Comparison of ENCODE assay signal across 22 cellular contexts in the genomic region with DNA sequence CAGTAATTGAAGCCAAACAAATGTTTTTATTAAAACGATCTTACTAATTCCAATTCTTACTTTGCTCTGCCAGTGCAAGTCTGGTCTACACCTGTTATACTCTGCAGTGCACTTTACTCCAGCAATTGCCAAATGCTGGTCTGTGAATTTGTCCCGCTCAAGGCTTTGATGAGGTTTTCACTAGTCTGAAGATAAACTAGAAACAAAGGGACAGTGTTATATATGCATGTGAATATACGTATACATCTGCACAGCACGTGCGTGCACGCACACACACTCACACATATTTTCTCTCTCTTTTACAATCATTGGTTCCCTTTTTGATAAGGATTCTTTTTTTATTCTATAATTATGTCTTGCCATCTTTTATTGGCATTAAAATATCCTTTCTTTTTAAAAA.
A peak's percentile ranks its signal among the peaks of the same experiment; 100 is the strongest.
DNase-seq lines count a peak whose midpoint lies in the region; ATAC-seq, FAIRE-seq and TF ChIP-seq lines count a peak whose summit lies in the region.
"Had no signal": no experiment of that assay in that cellular context is flagged by ENCODE, and none has a peak within 500 bp of the region (broad histone marks: within the 10 kb centered on the region; RNA-seq: fewer than 3 reads in every experiment).

No MANE protein-coding gene starts in this region.

- ATAC-seq in HG03469 (IDR thresholded peaks at IDR 0.05; ENCODE audit: unreplicated experiment), result no peak
- ATAC-seq: GM12878 had no signal

- H2BK15ac ChIP-seq in mesendoderm (replicated peaks; ENCODE audit: low read depth), result no peak overlapping the region

- no peaks in the 10 kb centered on the region for H3K4me1 ChIP-seq in mesendoderm (ENCODE audit: control insufficient read depth, low read depth, low read length)

- H3K36me3 Mint-ChIP-seq in endothelial cell (ENCODE audit: low read depth, unreplicated experiment), result no peaks in the 10 kb centered on the region
- H3K36me3 Mint-ChIP-seq: CD4-positive, CD25-positive, alpha-beta regulatory T cell; CD8-positive, alpha-beta memory T cell had no signal

- H3K4me2 ChIP-seq in mesendoderm (ENCODE audit: low read length), result no peak overlapping the region

- no peak overlapping the region for H3K4ac ChIP-seq in mesendoderm (ENCODE audit: low read depth, low read length)

- H2BK120ac ChIP-seq in mesendoderm (ENCODE audit: low read depth, low read length), result no peak overlapping the region

- no peak overlapping the region for H2BK5ac ChIP-seq in mesendoderm (ENCODE audit: low read length)

- TF ChIP-seq CTCF in endothelial cell (IDR thresholded peaks at IDR 0.05; ENCODE audit: unreplicated experiment), result no peak

- H3K9ac ChIP-seq in SK-N-MC (ENCODE audit: insufficient read length) (no peak overlapping the region), mesendoderm (ENCODE audit: low read length) (no peak overlapping the region)

- peak overlapping the region; percentile 88 for H3K27ac Mint-ChIP-seq in endothelial cell (ENCODE audit: unreplicated experiment)
- H3K27ac Mint-ChIP-seq: CD4-positive, CD25-positive, alpha-beta regulatory T cell; CD8-positive, alpha-beta memory T cell; H9 had no signal

- no peaks in the 10 kb centered on the region for H3K9me3 ChIP-seq in SK-N-MC (ENCODE audit: low read depth, low read length)
- H3K9me3 ChIP-seq: BE2C had no signal

- H4K5ac ChIP-seq in mesendoderm (ENCODE audit: low read length), result no peak overlapping the region

- H2AK5ac ChIP-seq in mesendoderm (ENCODE audit: low read length), result no peak overlapping the region

- H3K56ac ChIP-seq in mesendoderm (ENCODE audit: low read length), result no peak overlapping the region

- peak overlapping the region; percentile 5 for H4K8ac ChIP-seq in mesendoderm (ENCODE audit: low read depth, low read length)

- H3K18ac ChIP-seq in mesendoderm (ENCODE audit: low read length), result no peak overlapping the region

- H3K36me3 ChIP-seq in SK-N-MC (ENCODE audit: insufficient read depth, low read length), result no peaks in the 10 kb centered on the region
- no peaks in the 10 kb centered on the region for H3K36me3 ChIP-seq in mesendoderm (ENCODE audit: control insufficient read depth, insufficient read depth, low read length)
- H3K36me3 ChIP-seq: BE2C had no signal

- H3K9me3 Mint-ChIP-seq in endothelial cell (ENCODE audit: unreplicated experiment), result no peaks in the 10 kb centered on the region
- H3K9me3 Mint-ChIP-seq: CD8-positive, alpha-beta memory T cell; H9 had no signal

- WGBS in mesendoderm (ENCODE audit: extremely low coverage, insufficient coverage, low lambda C conversion rate), result no CpG with 5 or more reads among the region's 6 CpGs

- H3K4me3 ChIP-seq in SK-N-MC, result peak overlapping the region; percentile 49
- no peak overlapping the region for H3K4me3 ChIP-seq in mesendoderm (ENCODE audit: low read length)
- H3K4me3 ChIP-seq: GM12878 had no signal

- no peaks in the 10 kb centered on the region for H3K27me3 ChIP-seq in mesendoderm (ENCODE audit: insufficient read depth, low read length, poor library complexity)
- H3K27me3 ChIP-seq: BE2C had no signal

- H3K27ac ChIP-seq in SK-N-MC, result no peak overlapping the region
- no peak overlapping the region for H3K27ac ChIP-seq in mesendoderm (ENCODE audit: low read depth, low read length)
- H3K27ac ChIP-seq: HL-60 had no signal

- H3K4me1 Mint-ChIP-seq in endothelial cell (ENCODE audit: unreplicated experiment), result peaks cover 41% of the 10 kb centered on the region
- H3K4me1 Mint-ChIP-seq: CD4-positive, CD25-positive, alpha-beta regulatory T cell; CD8-positive, alpha-beta memory T cell had no signal

- DNase-seq in SK-N-MC (ENCODE audit: low read depth, low spot score) (no peak), endothelial cell (ENCODE audit: low spot score) (no peak), mesendoderm (no peak), middle frontal gyrus (ENCODE audit: extremely low spot score, low spot score) (no peak), urothelium cell line (ENCODE audit: low spot score) (no peak)
- DNase-seq: ACHN; BE2C; C1 segment of cervical spinal cord; CD4-positive, CD25-positive, alpha-beta regulatory T cell; CD8-positive, alpha-beta memory T cell; COR-L47; DMS 273 treated with DMSO at 0.1 percent for 48 hours; DMS53; DND-41; EL; H9; IMR-90 had no signal

- H3K79me1 ChIP-seq in mesendoderm (ENCODE audit: low read length), result no peaks in the 10 kb centered on the region

- no peaks in the 10 kb centered on the region for H3K79me2 ChIP-seq in mesendoderm (ENCODE audit: control insufficient read depth, insufficient read depth, low read length)

- no peak overlapping the region for H3K23ac ChIP-seq in mesendoderm (ENCODE audit: low read length)

- no peaks in the 10 kb centered on the region for H3K27me3 Mint-ChIP-seq in endothelial cell (ENCODE audit: unreplicated experiment)
- H3K27me3 Mint-ChIP-seq: CD4-positive, CD25-positive, alpha-beta regulatory T cell had no signal

- no peak for FAIRE-seq in urothelium cell line (lab: Jason Lieb, UNC)
- FAIRE-seq: A204.1, GM12878, H1 had no signal

- H3K4me3 Mint-ChIP-seq in endothelial cell (ENCODE audit: unreplicated experiment), result no peak overlapping the region
- H3K4me3 Mint-ChIP-seq: CD4-positive, CD25-positive, alpha-beta regulatory T cell; CD8-positive, alpha-beta memory T cell; H9 had no signal
